1 cellular context compared by ENCODE assay signal in the genomic region with DNA sequence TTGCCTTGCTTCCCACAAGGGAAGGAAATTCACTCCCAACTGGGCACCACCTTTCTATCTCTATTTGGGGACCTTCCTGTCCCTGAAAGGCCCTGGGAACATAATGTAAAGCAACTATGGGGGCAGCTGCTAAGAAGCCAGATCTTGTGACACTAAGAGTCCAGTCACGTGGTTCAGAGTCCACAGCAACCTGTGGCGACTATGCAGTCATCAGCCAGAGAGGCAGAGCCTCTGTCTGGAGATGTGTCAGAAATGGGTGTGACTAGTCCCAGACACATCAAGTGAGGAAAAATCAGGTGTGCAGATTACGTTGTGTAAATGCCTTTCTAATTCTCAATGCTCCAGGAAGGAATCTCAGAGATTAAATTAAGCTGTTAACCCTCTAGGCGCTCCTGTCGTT.
TF ChIP-seq lines count a peak whose summit lies in the region.

No MANE protein-coding gene starts in this region.

TF ChIP-seq in H1, 55 proteins besides CTCF, POLR2A, EP300 and RAD21:
- TF ChIP-seq GABPA (IDR thresholded peaks at IDR 0.05; ENCODE audit: borderline replicate concordance, insufficient read depth, low read length) (no peak), KDM4A (IDR thresholded peaks at IDR 0.05; ENCODE audit: low read depth, low read length, severe bottlenecking) (no peak), NRF1 (IDR thresholded peaks at IDR 0.05; ENCODE audit: low read depth, low read length) (no peak), NANOG (IDR thresholded peaks at IDR 0.05; ENCODE audit: insufficient read depth, low read depth, low read length, poor library complexity, severe bottlenecking) (no peak), TAF1 (IDR thresholded peaks at IDR 0.05; ENCODE audit: low read depth, low read length) (no peak), HDAC2 (IDR thresholded peaks at IDR 0.05; ENCODE audit: borderline replicate concordance in 1 of 2, low read depth in 2 of 2, low read length in 2 of 2) (no peak), GTF2F1 (IDR thresholded peaks at IDR 0.05; ENCODE audit: borderline replicate concordance, low read depth, low read length) (no peak), CREB1 (IDR thresholded peaks at IDR 0.05) (no peak), JUN (IDR thresholded peaks at IDR 0.05; ENCODE audit: low read depth, low read length) (no peak), BRCA1 (IDR thresholded peaks at IDR 0.05; ENCODE audit: low read depth, low read length) (no peak), CEBPB (IDR thresholded peaks at IDR 0.05; ENCODE audit: low read depth, low read length) (no peak), CBX8 (IDR thresholded peaks at IDR 0.05; ENCODE audit: borderline replicate concordance, low read depth, low read length) (no peak), ZNF274 (IDR thresholded peaks at IDR 0.05; ENCODE audit: borderline replicate concordance, extremely low read depth, low read length) (no peak)
- TF ChIP-seq, protein P1, sequence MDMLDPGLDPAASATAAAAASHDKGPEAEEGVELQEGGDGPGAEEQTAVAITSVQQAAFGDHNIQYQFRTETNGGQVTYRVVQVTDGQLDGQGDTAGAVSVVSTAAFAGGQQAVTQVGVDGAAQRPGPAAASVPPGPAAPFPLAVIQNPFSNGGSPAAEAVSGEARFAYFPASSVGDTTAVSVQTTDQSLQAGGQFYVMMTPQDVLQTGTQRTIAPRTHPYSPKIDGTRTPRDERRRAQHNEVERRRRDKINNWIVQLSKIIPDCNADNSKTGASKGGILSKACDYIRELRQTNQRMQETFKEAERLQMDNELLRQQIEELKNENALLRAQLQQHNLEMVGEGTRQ (IDR thresholded peaks at IDR 0.05; ENCODE audit: low read length): peak; percentile 70
- TF ChIP-seq, protein P2, sequence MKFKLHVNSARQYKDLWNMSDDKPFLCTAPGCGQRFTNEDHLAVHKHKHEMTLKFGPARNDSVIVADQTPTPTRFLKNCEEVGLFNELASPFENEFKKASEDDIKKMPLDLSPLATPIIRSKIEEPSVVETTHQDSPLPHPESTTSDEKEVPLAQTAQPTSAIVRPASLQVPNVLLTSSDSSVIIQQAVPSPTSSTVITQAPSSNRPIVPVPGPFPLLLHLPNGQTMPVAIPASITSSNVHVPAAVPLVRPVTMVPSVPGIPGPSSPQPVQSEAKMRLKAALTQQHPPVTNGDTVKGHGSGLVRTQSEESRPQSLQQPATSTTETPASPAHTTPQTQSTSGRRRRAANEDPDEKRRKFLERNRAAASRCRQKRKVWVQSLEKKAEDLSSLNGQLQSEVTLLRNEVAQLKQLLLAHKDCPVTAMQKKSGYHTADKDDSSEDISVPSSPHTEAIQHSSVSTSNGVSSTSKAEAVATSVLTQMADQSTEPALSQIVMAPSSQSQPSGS (IDR thresholded peaks at IDR 0.05; ENCODE audit: low read length): no peak
- TF ChIP-seq, protein P3, sequence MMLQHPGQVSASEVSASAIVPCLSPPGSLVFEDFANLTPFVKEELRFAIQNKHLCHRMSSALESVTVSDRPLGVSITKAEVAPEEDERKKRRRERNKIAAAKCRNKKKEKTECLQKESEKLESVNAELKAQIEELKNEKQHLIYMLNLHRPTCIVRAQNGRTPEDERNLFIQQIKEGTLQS (IDR thresholded peaks at IDR 0.05; ENCODE audit: insufficient read depth, low read depth, low read length): 0 out of 2 replicates have a peak, but pooled peaks have one; percentile 3
- TF ChIP-seq, protein P4, sequence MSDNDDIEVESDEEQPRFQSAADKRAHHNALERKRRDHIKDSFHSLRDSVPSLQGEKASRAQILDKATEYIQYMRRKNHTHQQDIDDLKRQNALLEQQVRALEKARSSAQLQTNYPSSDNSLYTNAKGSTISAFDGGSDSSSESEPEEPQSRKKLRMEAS (IDR thresholded peaks at IDR 0.05): 0 out of 2 replicates have a peak, but pooled peaks have one; percentile 14
